In the genomic region with DNA sequence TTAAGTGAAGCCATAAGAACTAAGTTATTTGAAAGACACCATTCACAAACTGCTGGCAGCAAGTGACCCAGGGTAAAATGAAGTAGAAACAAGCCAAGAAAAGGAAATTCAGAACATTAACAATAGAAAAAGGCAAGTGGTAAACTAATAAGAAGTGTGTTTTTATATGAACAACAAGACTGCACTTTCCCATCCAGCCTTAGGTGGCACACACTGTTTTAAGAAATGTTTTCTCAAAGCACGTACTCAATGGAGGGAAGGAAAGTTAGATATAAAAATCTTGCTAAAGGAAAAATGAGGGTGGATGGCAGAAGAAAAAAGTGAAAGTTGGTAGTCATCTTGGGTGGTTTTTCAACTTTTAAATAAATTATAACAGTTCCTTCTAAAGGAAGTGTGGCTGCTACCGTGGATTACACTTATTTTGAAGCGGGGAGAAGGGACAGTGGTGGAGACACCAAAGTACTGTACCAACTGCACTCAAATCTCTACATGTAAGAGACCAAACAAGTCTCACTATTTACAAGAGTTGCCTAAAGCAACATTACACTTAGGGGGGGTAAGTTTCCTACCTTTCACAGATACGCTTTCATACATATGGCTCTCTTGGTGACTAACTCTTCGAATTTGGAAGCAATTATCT, we compare ENCODE assay signal across 19 cellular contexts. TPM values are rescaled to one million over a fixed set of nuclear protein-coding genes. Genes with fewer than 3 reads are reported as not detected.
DNase-seq lines count a peak whose midpoint lies in the region; ATAC-seq and TF ChIP-seq lines count a peak whose summit lies in the region.
"Had no signal": no experiment of that assay in that cellular context is flagged by ENCODE, and none has a peak within 500 bp of the region (broad histone marks: within the 10 kb centered on the region; RNA-seq: fewer than 3 reads in every experiment).

No MANE protein-coding gene starts in this region.

- no peaks in the 10 kb centered on the region for H3K4me1 ChIP-seq in HEK293 (ENCODE audit: control insufficient read depth, insufficient read depth, low read length)

- no peak for TF ChIP-seq CTCF in HEK293 (tag by site-specific recombination; IDR thresholded peaks at IDR 0.05)
- no peak for TF ChIP-seq CTCF in nephron progenitor cell (IDR thresholded peaks at IDR 0.05)
- TF ChIP-seq CTCF in chondrocyte (IDR thresholded peaks at IDR 0.05): no peak
- TF ChIP-seq CTCF in progenitor cell of endocrine pancreas (IDR thresholded peaks at IDR 0.05; ENCODE audit: unreplicated experiment): no peak

- ATAC-seq in activated T-helper 17 cell treated with anti-CD3 and anti-CD28 coated beads, Interleukin-2, amount 50 U/mL, for 72 hours (replicated peaks): no peak
- ATAC-seq in GM19324 (IDR thresholded peaks at IDR 0.05; ENCODE audit: low FRiP score, unreplicated experiment): no peak
- ATAC-seq: pancreas had no signal

- H3K4me3 Mint-ChIP-seq in T-helper 1 cell treated with Interleukin-12 subunit alpha and Interleukin-12 subunit beta and Interleukin-4 antibody, amounts not matched to agents 30 μg/mL and 1 μg/mL, for 36 hours: peak overlapping the region; percentile 72
- peak overlapping the region; percentile 80 for H3K4me3 Mint-ChIP-seq in activated T-helper 17 cell treated with anti-CD3 and anti-CD28 coated beads, Interleukin-2, amount 50 U/mL, for 72 hours
- H3K4me3 Mint-ChIP-seq in nephron progenitor cell (no peak overlapping the region), chondrocyte (ENCODE audit: unreplicated experiment) (no peak overlapping the region), progenitor cell of endocrine pancreas (ENCODE audit: low read depth) (no peak overlapping the region)

- peaks cover 14 to 53% of the 10 kb centered on the region in 2 experiments for H3K36me3 ChIP-seq in HEK293 (ENCODE audit: control insufficient read depth in 2 of 2, insufficient read depth in 1 of 2, low read length in 2 of 2)

- POLR2A ChIA-PET in HEK293 (lab: Yijun Ruan, JAX): no interaction called here

- H3K27me3 Mint-ChIP-seq in T-helper 1 cell treated with Interleukin-12 subunit alpha and Interleukin-12 subunit beta and Interleukin-4 antibody, amounts not matched to agents 30 μg/mL and 1 μg/mL, for 36 hours (ENCODE audit: low read depth): no peaks in the 10 kb centered on the region
- H3K27me3 Mint-ChIP-seq in activated T-helper 17 cell treated with anti-CD3 and anti-CD28 coated beads, Interleukin-2, amount 50 U/mL, for 72 hours: no peaks in the 10 kb centered on the region
- H3K27me3 Mint-ChIP-seq in nephron progenitor cell (ENCODE audit: low read depth, poor library complexity) (no peaks in the 10 kb centered on the region), chondrocyte (ENCODE audit: low read depth) (no peaks in the 10 kb centered on the region), progenitor cell of endocrine pancreas (no peaks in the 10 kb centered on the region)

- no peak overlapping the region for H3K27ac ChIP-seq in HEK293 (ENCODE audit: extremely low read depth, low read depth, low read length)
- H3K27ac ChIP-seq: 22Rv1 had no signal

- H3K36me3 Mint-ChIP-seq in T-helper 1 cell treated with Interleukin-12 subunit alpha and Interleukin-12 subunit beta and Interleukin-4 antibody, amounts not matched to agents 30 μg/mL and 1 μg/mL, for 36 hours (ENCODE audit: low read depth): peaks cover 60% of the 10 kb centered on the region
- H3K36me3 Mint-ChIP-seq in activated T-helper 17 cell treated with anti-CD3 and anti-CD28 coated beads, Interleukin-2, amount 50 U/mL, for 72 hours (ENCODE audit: low read depth): peaks cover 82% of the 10 kb centered on the region
- H3K36me3 Mint-ChIP-seq in nephron progenitor cell (ENCODE audit: low read depth) (peaks cover 27% of the 10 kb centered on the region), chondrocyte (ENCODE audit: low read depth) (peaks cover 22% of the 10 kb centered on the region), progenitor cell of endocrine pancreas (ENCODE audit: insufficient read depth) (peaks cover 12% of the 10 kb centered on the region)

- CTCF ChIA-PET in HEK293 (lab: Yijun Ruan, JAX): no interaction called here

- peaks cover 54% of the 10 kb centered on the region for H3K4me1 Mint-ChIP-seq in T-helper 1 cell treated with Interleukin-12 subunit alpha and Interleukin-12 subunit beta and Interleukin-4 antibody, amounts not matched to agents 30 μg/mL and 1 μg/mL, for 36 hours (ENCODE audit: low read depth)
- peaks cover 35% of the 10 kb centered on the region for H3K4me1 Mint-ChIP-seq in activated T-helper 17 cell treated with anti-CD3 and anti-CD28 coated beads, Interleukin-2, amount 50 U/mL, for 72 hours
- H3K4me1 Mint-ChIP-seq in nephron progenitor cell (peaks cover 4% of the 10 kb centered on the region), chondrocyte (ENCODE audit: low read depth) (no peaks in the 10 kb centered on the region), progenitor cell of endocrine pancreas (ENCODE audit: low read depth) (no peaks in the 10 kb centered on the region)

- no peak for DNase-seq in T-helper 1 cell
- no peak for DNase-seq in nephron progenitor cell
- no peak for DNase-seq in chondrocyte (ENCODE audit: low spot score)
- no peak for DNase-seq in progenitor cell of endocrine pancreas (ENCODE audit: low spot score, unreplicated experiment)
- DNase-seq: activated CD8-positive, alpha-beta memory T cell treated with anti-CD3 and anti-CD28 coated beads, Interleukin-2, amount 50 U/mL, for 4 hours; aorta; cortex of kidney; EL; erythroblast; head of caudate nucleus; IMR-90; kidney; pancreas had no signal

- H3K4me3 ChIP-seq in HEK293 (ENCODE audit: low read depth, low read length): no peak overlapping the region
- H3K4me3 ChIP-seq: pancreas, skin epidermis had no signal

- no peaks in the 10 kb centered on the region for H3K9me3 ChIP-seq in HEK293 (ENCODE audit: control insufficient read depth, insufficient read depth, low read depth, low read length)
- H3K9me3 ChIP-seq: pancreas had no signal

- peak overlapping the region; percentile 84 for H3K27ac Mint-ChIP-seq in T-helper 1 cell treated with Interleukin-12 subunit alpha and Interleukin-12 subunit beta and Interleukin-4 antibody, amounts not matched to agents 30 μg/mL and 1 μg/mL, for 36 hours
- H3K27ac Mint-ChIP-seq in activated T-helper 17 cell treated with anti-CD3 and anti-CD28 coated beads, Interleukin-2, amount 50 U/mL, for 72 hours: peak overlapping the region; percentile 83
- peak overlapping the region; percentile 27 for H3K27ac Mint-ChIP-seq in nephron progenitor cell
- no peak overlapping the region for H3K27ac Mint-ChIP-seq in chondrocyte (ENCODE audit: unreplicated experiment)
- no peak overlapping the region for H3K27ac Mint-ChIP-seq in progenitor cell of endocrine pancreas

- no peaks in the 10 kb centered on the region for H3K9me3 Mint-ChIP-seq in T-helper 1 cell treated with Interleukin-12 subunit alpha and Interleukin-12 subunit beta and Interleukin-4 antibody, amounts not matched to agents 30 μg/mL and 1 μg/mL, for 36 hours
- no peaks in the 10 kb centered on the region for H3K9me3 Mint-ChIP-seq in activated T-helper 17 cell treated with anti-CD3 and anti-CD28 coated beads, Interleukin-2, amount 50 U/mL, for 72 hours
- H3K9me3 Mint-ChIP-seq in nephron progenitor cell (no peaks in the 10 kb centered on the region), chondrocyte (ENCODE audit: low read depth) (no peaks in the 10 kb centered on the region), progenitor cell of endocrine pancreas (ENCODE audit: low read depth) (no peaks in the 10 kb centered on the region)

TF ChIP-seq in HEK293, 187 proteins besides CTCF, POLR2A, EP300 and RAD21:
- TF ChIP-seq, protein P1, sequence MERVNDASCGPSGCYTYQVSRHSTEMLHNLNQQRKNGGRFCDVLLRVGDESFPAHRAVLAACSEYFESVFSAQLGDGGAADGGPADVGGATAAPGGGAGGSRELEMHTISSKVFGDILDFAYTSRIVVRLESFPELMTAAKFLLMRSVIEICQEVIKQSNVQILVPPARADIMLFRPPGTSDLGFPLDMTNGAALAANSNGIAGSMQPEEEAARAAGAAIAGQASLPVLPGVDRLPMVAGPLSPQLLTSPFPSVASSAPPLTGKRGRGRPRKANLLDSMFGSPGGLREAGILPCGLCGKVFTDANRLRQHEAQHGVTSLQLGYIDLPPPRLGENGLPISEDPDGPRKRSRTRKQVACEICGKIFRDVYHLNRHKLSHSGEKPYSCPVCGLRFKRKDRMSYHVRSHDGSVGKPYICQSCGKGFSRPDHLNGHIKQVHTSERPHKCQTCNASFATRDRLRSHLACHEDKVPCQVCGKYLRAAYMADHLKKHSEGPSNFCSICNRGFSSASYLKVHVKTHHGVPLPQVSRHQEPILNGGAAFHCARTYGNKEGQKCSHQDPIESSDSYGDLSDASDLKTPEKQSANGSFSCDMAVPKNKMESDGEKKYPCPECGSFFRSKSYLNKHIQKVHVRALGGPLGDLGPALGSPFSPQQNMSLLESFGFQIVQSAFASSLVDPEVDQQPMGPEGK (tag by site-specific recombination; IDR thresholded peaks at IDR 0.05): no peak
- peak; percentile 20; the same call in 1 of the 2 replicates for TF ChIP-seq PRDM1 (tag by site-specific recombination; IDR thresholded peaks at IDR 0.05)

RNA-seq across cellular contexts. Expression of a gene that starts 58.8 kb away (rescaled TPM):
- 10 to 100 TPM; 58.7 to 69.8 TPM for total RNA-seq in activated T-helper 17 cell treated with anti-CD3 and anti-CD28 coated beads, Interleukin-2, amount 50 U/mL, for 72 hours
- total RNA-seq in chondrocyte (169 to 201 TPM (median 194 TPM) in 3 replicates), progenitor cell of endocrine pancreas (68.3 and 72.2 TPM in 2 replicates)

Comparison
In these comparisons a context has a peak if more than half of its experiments do, and no peak if none do; other contexts are left out.
1. H3K27ac Mint-ChIP-seq: peak in T-helper 1 cell treated with Interleukin-12 subunit alpha and Interleukin-12 subunit beta and Interleukin-4 antibody, amounts not matched to agents 30 μg/mL and 1 μg/mL, for 36 hours (single experiment), activated T-helper 17 cell treated with anti-CD3 and anti-CD28 coated beads, Interleukin-2, amount 50 U/mL, for 72 hours (single experiment) and nephron progenitor cell (single experiment); none in chondrocyte (single experiment) and progenitor cell of endocrine pancreas (single experiment).
2. H3K4me3 Mint-ChIP-seq: peak in T-helper 1 cell treated with Interleukin-12 subunit alpha and Interleukin-12 subunit beta and Interleukin-4 antibody, amounts not matched to agents 30 μg/mL and 1 μg/mL, for 36 hours (single experiment) and activated T-helper 17 cell treated with anti-CD3 and anti-CD28 coated beads, Interleukin-2, amount 50 U/mL, for 72 hours (single experiment); none in nephron progenitor cell (single experiment), chondrocyte (single experiment) and progenitor cell of endocrine pancreas (single experiment).